In genomic region chr1:205321109-205321958, GRCh38 we compare ENCODE assay signal across 8 cellular contexts. TPM values are rescaled to one million over a fixed set of nuclear protein-coding genes. Genes with fewer than 3 reads are reported as not detected.
DNase-seq lines count a peak whose midpoint lies in the region; ATAC-seq and TF ChIP-seq lines count a peak whose summit lies in the region.

TSS of gene NUAK2 (minus strand) at chr1:205321745. CDS start at chr1:205321628, 117 bp downstream.

- peak within 1 kb of the TSS; percentile 99 for H3K27ac Mint-ChIP-seq in CD4-positive, alpha-beta T cell

- CTCF ChIA-PET in CD4-positive, alpha-beta T cell (lab: Charles Lee): interaction anchor here (0.9 to 13.8 kb wide), 9 partner anchors 14 to 164 kb away, joined by 3 to 322 read pairs (median 5); no protein-coding TSS in a partner anchor

- peak within 1 kb of the TSS; percentile 87 for H3K27ac ChIP-seq in CD4-positive, alpha-beta T cell (ENCODE audit: low read depth, low read length)
- H3K27ac ChIP-seq in effector memory CD4-positive, alpha-beta T cell (ENCODE audit: insufficient read depth, low read length, poor library complexity, severe bottlenecking): peak within 1 kb of the TSS; percentile 78
- H3K27ac ChIP-seq in lung (ENCODE audit: low read depth in 1 of 2, low read length in 1 of 2): peak within 1 kb of the TSS; percentile 50 to 93

- peaks cover 71% of the 10 kb centered on the region for H3K4me1 Mint-ChIP-seq in CD4-positive, alpha-beta T cell (ENCODE audit: low read depth)

- peak within 1 kb of the TSS; percentile 98 for H3K4me3 Mint-ChIP-seq in CD4-positive, alpha-beta T cell

- POLR2A ChIA-PET in CD4-positive, alpha-beta T cell (lab: Charles Lee): interaction anchor here (0.7 to 17.2 kb wide), 12 partner anchors 13 to 310 kb away, joined by 3 to 918 read pairs (median 4); partner anchors contain the start of genes RBBP5 and TMCC2

- peak within 1 kb of the TSS; percentile 94 for H3K4me3 ChIP-seq in effector memory CD4-positive, alpha-beta T cell (ENCODE audit: insufficient read depth, low read depth, low read length, poor library complexity, severe bottlenecking)
- peak within 1 kb of the TSS; percentile 80 for H3K4me3 ChIP-seq in lung

- H3K4me1 ChIP-seq in effector memory CD4-positive, alpha-beta T cell (ENCODE audit: control insufficient read depth, insufficient read depth, low read length, poor library complexity, severe bottlenecking): peaks cover 46% of the 10 kb centered on the region
- H3K4me1 ChIP-seq in lung (ENCODE audit: control insufficient read depth in 2 of 2, insufficient read depth in 2 of 2, low read length in 2 of 2): peaks cover 17 to 31% of the 10 kb centered on the region in 2 donors

- peak; percentile 44 for TF ChIP-seq CTCF in CD4-positive, alpha-beta T cell (IDR thresholded peaks at IDR 0.05)
- no peak for TF ChIP-seq CTCF in lung (IDR thresholded peaks at IDR 0.05; ENCODE audit: control extremely low read depth, extremely low read depth)

- H3K36me3 Mint-ChIP-seq in CD4-positive, alpha-beta T cell (ENCODE audit: low read depth): peaks cover 36% of the 10 kb centered on the region

- H3K27me3 ChIP-seq in CD4-positive, alpha-beta T cell (ENCODE audit: control insufficient read depth, insufficient read depth, low read length): no peaks in the 10 kb centered on the region
- no peaks in the 10 kb centered on the region for H3K27me3 ChIP-seq in effector memory CD4-positive, alpha-beta T cell (replicated peaks; ENCODE audit: control insufficient read depth, insufficient read depth, low read length, poor library complexity, severe bottlenecking)
- H3K27me3 ChIP-seq in lung (ENCODE audit: control insufficient read depth, insufficient read depth): no peaks in the 10 kb centered on the region

- peak; percentile 68 to 89 (median 81) for DNase-seq in CD4-positive, alpha-beta T cell
- DNase-seq in NCI-H82 (lab: John Stamatoyannopoulos, UW): peak; percentile 99
- DNase-seq in activated CD8-positive, alpha-beta memory T cell treated with anti-CD3 and anti-CD28 coated beads for 48 hours (ENCODE audit: low read depth in 2 of 3, low spot score in 2 of 3): peak; percentile 55 to 57 (median 55)
- DNase-seq in effector memory CD4-positive, alpha-beta T cell: peak; percentile 72 to 83 (median 77)
- peak; percentile 94 for DNase-seq in lung (ENCODE audit: low spot score)
- peak; percentile 62 to 80 (median 70) for DNase-seq in stimulated activated CD4-positive, alpha-beta T cell treated with anti-CD3 and anti-CD28 coated beads, TNF-alpha, amount 100 ng/mL, for 1 hour (ENCODE audit: low read depth in 3 of 3, low spot score in 1 of 3)

- no peaks in the 10 kb centered on the region for H3K27me3 Mint-ChIP-seq in CD4-positive, alpha-beta T cell

- no peaks in the 10 kb centered on the region for H3K9me3 ChIP-seq in CD4-positive, alpha-beta T cell (ENCODE audit: control insufficient read depth, low read length)
- no peaks in the 10 kb centered on the region for H3K9me3 ChIP-seq in effector memory CD4-positive, alpha-beta T cell (ENCODE audit: control insufficient read depth, low read length)
- peaks cover 0 to 3% of the 10 kb centered on the region in 2 donors for H3K9me3 ChIP-seq in lung (ENCODE audit: control insufficient read depth in 2 of 2, insufficient read depth in 1 of 2, low read length in 1 of 2)

- no peaks in the 10 kb centered on the region for H3K36me3 ChIP-seq in effector memory CD4-positive, alpha-beta T cell (ENCODE audit: control insufficient read depth, insufficient read depth, low read length)
- no peaks in the 10 kb centered on the region for H3K36me3 ChIP-seq in lung (ENCODE audit: control insufficient read depth in 2 of 2, insufficient read depth in 2 of 2, low read length in 2 of 2)

- peak; percentile 88 for ATAC-seq in CD4-positive, alpha-beta T cell (ENCODE audit: poor library complexity)
- peak; percentile 61 for ATAC-seq in HG02884 (IDR thresholded peaks at IDR 0.05; ENCODE audit: unreplicated experiment)
- peak; percentile 91 for ATAC-seq in lung (ENCODE audit: insufficient read depth, low FRiP score)
- no peak for ATAC-seq in HG03039 (IDR thresholded peaks at IDR 0.05; ENCODE audit: unreplicated experiment)

- no peaks in the 10 kb centered on the region for H3K9me3 Mint-ChIP-seq in CD4-positive, alpha-beta T cell

- intact Hi-C loops in CD4-positive, alpha-beta T cell (cut with DNase I, micrococcal nuclease): loop anchor here (1.0 to 5.0 kb wide), 7 partner anchors 8 to 109 kb away; partner anchors contain the start of gene DSTYK (in 1 of the 2)

- WGBS in lung, 2 donors: 0 to 1% methylated on average over 67 to 79 of the region's 79 CpGs

RNA-seq across cellular contexts. Expression of gene NUAK2, which starts in this region (rescaled TPM):
- total RNA-seq in CD4-positive, alpha-beta T cell: 10 to 100 TPM; 14.9 to 15.3 TPM
- 10 to 100 TPM in 1 of 2 donors, 1 to 10 TPM in 1; 9.2 to 14.1 TPM for total RNA-seq in lung
- 1 to 10 TPM; 4.2 to 9.2 TPM for polyA plus RNA-seq in lung
